Comparison of ENCODE assay signal across 14 cellular contexts in the genomic region with DNA sequence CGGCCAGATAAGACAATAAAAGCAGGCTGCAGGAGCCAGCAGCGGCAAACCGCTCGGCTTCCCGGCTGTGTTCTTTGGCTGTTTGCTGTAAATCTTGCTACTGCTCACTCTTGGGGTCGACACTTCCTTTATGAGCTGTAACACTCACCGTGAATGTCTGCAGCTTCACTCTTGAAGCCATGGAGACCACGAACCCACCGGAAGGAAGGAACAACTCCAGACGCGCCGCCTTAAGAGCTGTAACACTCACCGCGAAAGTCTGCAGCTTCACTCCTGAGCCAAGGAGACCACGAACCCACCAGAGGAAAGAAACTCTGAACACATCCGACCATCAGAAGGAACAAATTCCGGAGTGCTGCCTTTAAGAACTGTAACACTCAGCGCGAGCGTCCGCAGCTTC.
DNase-seq lines count a peak whose midpoint lies in the region; ATAC-seq and TF ChIP-seq lines count a peak whose summit lies in the region.
"Had no signal": no experiment of that assay in that cellular context is flagged by ENCODE, and none has a peak within 500 bp of the region (broad histone marks: within the 10 kb centered on the region; RNA-seq: fewer than 3 reads in every experiment).

No MANE protein-coding gene starts in this region.

- H3K4me1 ChIP-seq in testis, result no peaks in the 10 kb centered on the region
- H3K4me1 ChIP-seq in neural progenitor cell, result no peaks in the 10 kb centered on the region
- H3K4me1 ChIP-seq: suprapubic skin had no signal

- H3K36me3 Mint-ChIP-seq in naive thymus-derived CD8-positive, alpha-beta T cell, result peaks cover 0 to 9% (median 0%) of the 10 kb centered on the region in 3 donors
- no peaks in the 10 kb centered on the region for H3K36me3 Mint-ChIP-seq in neural progenitor cell
- H3K36me3 Mint-ChIP-seq: activated naive CD4-positive, alpha-beta T cell treated with anti-CD3 and anti-CD28 coated beads, Interleukin-2, amount 50 U/mL, for 24 hours had no signal

- peak; percentile 10 for DNase-seq in stimulated activated CD4-positive, alpha-beta T cell treated with anti-CD3 and anti-CD28 coated beads, Interleukin-15, amount 100 ng/mL, for 24 hours
- DNase-seq in stimulated activated CD4-positive, alpha-beta T cell treated with anti-CD3 and anti-CD28 coated beads, Interleukin-4, amount 100 ng/mL, for 1 hour, result no peak
- DNase-seq in activated CD8-positive, alpha-beta memory T cell treated with anti-CD3 and anti-CD28 coated beads, Interleukin-2, amount 50 U/mL, for 24 hours (ENCODE audit: extremely low read depth), result peak; percentile 2
- peak in 9 of 10 donors; percentile 9 to 77 (median 52) for DNase-seq in naive thymus-derived CD8-positive, alpha-beta T cell
- DNase-seq in testis (peak; percentile 34), retina (no peak), NCI-H82 (lab: John Stamatoyannopoulos, UW) (no peak), neural progenitor cell (ENCODE audit: low spot score) (no peak)
- DNase-seq: DMS153, NCI-H510A had no signal

- H3K27me3 Mint-ChIP-seq in naive thymus-derived CD8-positive, alpha-beta T cell, result peaks cover 7 to 22% (median 17%) of the 10 kb centered on the region in 5 donors
- peaks cover 2% of the 10 kb centered on the region for H3K27me3 Mint-ChIP-seq in neural progenitor cell (ENCODE audit: insufficient read depth, low read depth)

- H3K9me3 Mint-ChIP-seq in naive thymus-derived CD8-positive, alpha-beta T cell, result peaks cover 0 to 6% (median 2%) of the 10 kb centered on the region in 9 donors
- peaks cover 8% of the 10 kb centered on the region for H3K9me3 Mint-ChIP-seq in neural progenitor cell
- H3K9me3 Mint-ChIP-seq: activated naive CD4-positive, alpha-beta T cell treated with anti-CD3 and anti-CD28 coated beads, Interleukin-2, amount 50 U/mL, for 24 hours had no signal

- H3K9ac ChIP-seq in neural progenitor cell, result no peak overlapping the region

- H3K79me2 ChIP-seq in neural progenitor cell (ENCODE audit: low read depth), result no peaks in the 10 kb centered on the region

- no peaks in the 10 kb centered on the region for H4K20me1 ChIP-seq in neural progenitor cell (ENCODE audit: low read depth)

- no peaks in the 10 kb centered on the region for H3K27me3 ChIP-seq in testis
- H3K27me3 ChIP-seq in neural progenitor cell, result no peaks in the 10 kb centered on the region
- H3K27me3 ChIP-seq: cardiac muscle cell, suprapubic skin had no signal

- H3K27ac ChIP-seq in testis (no peak overlapping the region), neural progenitor cell (no peak overlapping the region)
- H3K27ac ChIP-seq: cardiac muscle cell, suprapubic skin had no signal

- TF ChIP-seq POLR2A in testis (IDR thresholded peaks at IDR 0.05), result no peak

- H3K9me3 ChIP-seq in testis, result no peaks in the 10 kb centered on the region
- no peaks in the 10 kb centered on the region for H3K9me3 ChIP-seq in neural progenitor cell (ENCODE audit: low read depth)
- H3K9me3 ChIP-seq: suprapubic skin had no signal

- H3K4me1 Mint-ChIP-seq in naive thymus-derived CD8-positive, alpha-beta T cell, result peaks cover 21 to 46% (median 31%) of the 10 kb centered on the region in 4 donors
- no peaks in the 10 kb centered on the region for H3K4me1 Mint-ChIP-seq in neural progenitor cell

- intact Hi-C loops in testis (cut with DNase I; ENCODE audit: low total_unique reads), result no loop called here

- no peaks in the 10 kb centered on the region for H3F3A ChIP-seq in neural progenitor cell (ENCODE audit: low read depth)

- peak overlapping the region; percentile 10 to 80 (median 58) for H3K4me3 Mint-ChIP-seq in naive thymus-derived CD8-positive, alpha-beta T cell
- H3K4me3 Mint-ChIP-seq in neural progenitor cell, result no peak overlapping the region
- H3K4me3 Mint-ChIP-seq: nephron had no signal

- POLR2A ChIA-PET in naive thymus-derived CD8-positive, alpha-beta T cell (lab: Charles Lee), result no interaction called here

- peak overlapping the region in 1 of 2 donors; percentile 29 for H3K4me3 ChIP-seq in testis
- no peak overlapping the region for H3K4me3 ChIP-seq in neural progenitor cell
- H3K4me3 ChIP-seq: cardiac muscle cell, suprapubic skin had no signal

- peak overlapping the region; percentile 12 to 90 (median 48) for H3K27ac Mint-ChIP-seq in naive thymus-derived CD8-positive, alpha-beta T cell
- no peak overlapping the region for H3K27ac Mint-ChIP-seq in neural progenitor cell
- H3K27ac Mint-ChIP-seq: activated naive CD4-positive, alpha-beta T cell treated with anti-CD3 and anti-CD28 coated beads, Interleukin-2, amount 50 U/mL, for 24 hours; nephron had no signal

- H2AFZ ChIP-seq in neural progenitor cell (replicated peaks), result no peak overlapping the region

- peak; percentile 65 to 75 for ATAC-seq in naive thymus-derived CD8-positive, alpha-beta T cell

- TF ChIP-seq CTCF in testis (IDR thresholded peaks at IDR 0.05) (no peak), neural progenitor cell (IDR thresholded peaks at IDR 0.05) (no peak)

- H3K4me2 ChIP-seq in neural progenitor cell, result no peak overlapping the region

- no peaks in the 10 kb centered on the region for H3K36me3 ChIP-seq in testis (ENCODE audit: low read depth, missing control alignments)
- no peaks in the 10 kb centered on the region for H3K36me3 ChIP-seq in neural progenitor cell
- H3K36me3 ChIP-seq: cardiac muscle cell, suprapubic skin had no signal

- 43 to 51% methylated on average over 21 of the region's 21 CpGs for WGBS in testis, 2 donors

Comparison
In these comparisons a context has a peak if more than half of its experiments do, and no peak if none do; other contexts are left out.
1. DNase-seq: peak in stimulated activated CD4-positive, alpha-beta T cell treated with anti-CD3 and anti-CD28 coated beads, Interleukin-15, amount 100 ng/mL, for 24 hours (single experiment), activated CD8-positive, alpha-beta memory T cell treated with anti-CD3 and anti-CD28 coated beads, Interleukin-2, amount 50 U/mL, for 24 hours (single experiment), naive thymus-derived CD8-positive, alpha-beta T cell (9 of 10) and testis (single experiment); none in stimulated activated CD4-positive, alpha-beta T cell treated with anti-CD3 and anti-CD28 coated beads, Interleukin-4, amount 100 ng/mL, for 1 hour (single experiment), retina (single experiment), NCI-H82 (single experiment) and neural progenitor cell (single experiment).